Comparison of ENCODE assay signal across 16 cellular contexts in the genomic region with DNA sequence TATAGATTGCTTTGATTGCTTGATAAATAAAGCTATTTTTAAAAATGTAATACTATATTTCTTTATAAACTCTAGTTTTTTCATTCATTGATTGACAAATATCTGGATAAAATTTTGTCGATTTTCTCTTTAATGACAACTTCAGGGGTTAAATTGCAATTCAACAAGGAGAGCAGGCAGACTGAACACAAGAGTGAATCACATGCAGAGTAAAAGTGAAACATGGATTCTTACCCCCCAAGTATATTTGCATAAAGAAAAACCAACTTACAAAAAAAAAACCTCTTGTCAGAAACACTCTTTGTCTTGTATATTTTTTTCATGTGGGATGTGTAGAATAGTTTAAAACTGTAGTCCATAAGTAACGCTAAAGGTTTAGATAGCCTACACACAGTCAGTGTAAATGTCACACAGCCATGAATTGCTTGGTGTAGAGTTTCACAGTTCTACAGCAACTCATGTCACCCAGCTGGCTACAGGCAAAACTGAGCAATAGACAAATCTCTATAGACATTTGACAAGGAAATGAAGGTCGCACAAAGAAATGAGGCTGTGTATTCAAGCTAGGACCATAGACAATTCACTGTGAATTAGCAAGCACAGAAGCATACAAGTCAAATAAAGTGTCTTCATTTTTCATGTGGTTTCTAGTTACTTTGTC.
DNase-seq lines count a peak whose midpoint lies in the region; ATAC-seq, FAIRE-seq and TF ChIP-seq lines count a peak whose summit lies in the region.
"Had no signal": no experiment of that assay in that cellular context is flagged by ENCODE, and none has a peak within 500 bp of the region (broad histone marks: within the 10 kb centered on the region; RNA-seq: fewer than 3 reads in every experiment).

No MANE protein-coding gene starts in this region.

- peaks cover 8 to 20% (median 18%) of the 10 kb centered on the region in 3 donors for H3K4me1 ChIP-seq in pancreas
- peaks cover 0 to 18% of the 10 kb centered on the region in 2 donors for H3K4me1 ChIP-seq in uterus
- H3K4me1 ChIP-seq in heart left ventricle: peaks cover 0 to 23% (median 17%) of the 10 kb centered on the region in 12 donors
- H3K4me1 ChIP-seq: Peyer's patch, SJSA1 had no signal

- peak; percentile 62 for DNase-seq in NCI-H69 (lab: John Stamatoyannopoulos, UW)
- DNase-seq in pancreas: no peak
- no peak for DNase-seq in uterus
- DNase-seq in heart left ventricle: no peak
- DNase-seq in substantia nigra (lab: John Stamatoyannopoulos, UW): no peak
- DNase-seq: AML-193, DMS79 treated with DMSO at 0.1 percent for 48 hours, NCI-H1092 treated with DMSO at 0.1 percent for 48 hours, NCI-H2107, NCI-H524, Peyer's patch had no signal

- H3K4me3 ChIP-seq in pancreas (no peak overlapping the region), uterus (no peak overlapping the region), heart left ventricle (no peak overlapping the region)
- H3K4me3 ChIP-seq: Peyer's patch, SJSA1 had no signal

- H3K36me3 ChIP-seq in pancreas (no peaks in the 10 kb centered on the region), uterus (no peaks in the 10 kb centered on the region), heart left ventricle (no peaks in the 10 kb centered on the region)
- H3K36me3 ChIP-seq: Peyer's patch, SJSA1 had no signal

- TF ChIP-seq CTCF in pancreas (IDR thresholded peaks at IDR 0.05) (no peak), uterus (IDR thresholded peaks at IDR 0.05) (no peak), heart left ventricle (IDR thresholded peaks at IDR 0.05) (no peak)

- TF ChIP-seq POLR2A in uterus (IDR thresholded peaks at IDR 0.05) (no peak), heart left ventricle (IDR thresholded peaks at IDR 0.05) (no peak)

- H3K9me3 ChIP-seq in pancreas: no peaks in the 10 kb centered on the region
- no peaks in the 10 kb centered on the region for H3K9me3 ChIP-seq in uterus
- peaks cover 0 to 9% (median 0%) of the 10 kb centered on the region in 12 donors for H3K9me3 ChIP-seq in heart left ventricle
- H3K9me3 ChIP-seq: Peyer's patch, SJSA1 had no signal

- FAIRE-seq in endometrium (lab: Jason Lieb, UNC) (peak; percentile 31), pancreas (lab: Jason Lieb, UNC) (no peak)
- FAIRE-seq: H54 had no signal

- ATAC-seq in pancreas (peak in 3 of 4 donors; percentile 52 to 66 (median 52)), HG02642 (IDR thresholded peaks at IDR 0.05; ENCODE audit: poor library complexity, unreplicated experiment) (no peak), heart left ventricle (no peak)

- H3K27me3 ChIP-seq in pancreas (no peaks in the 10 kb centered on the region), uterus (no peaks in the 10 kb centered on the region), heart left ventricle (no peaks in the 10 kb centered on the region)
- H3K27me3 ChIP-seq: Peyer's patch, SJSA1 had no signal

- intact Hi-C loops in pancreas (cut with DNase I): no loop called here
- intact Hi-C loops in uterus (cut with DNase I; ENCODE audit: low total_unique reads): no loop called here
- intact Hi-C loops in heart left ventricle (cut with DNase I): loop anchor here in 1 of 10 donors (10.0 kb wide), 1 partner anchor 222 kb away; no protein-coding TSS in a partner anchor

- H3K27ac ChIP-seq in pancreas: no peak overlapping the region
- peak overlapping the region; percentile 69 to 73 for H3K27ac ChIP-seq in uterus
- H3K27ac ChIP-seq in heart left ventricle: no peak overlapping the region
- no peak overlapping the region for H3K27ac ChIP-seq in substantia nigra (ENCODE audit: low read depth, low read length, poor library complexity, severe bottlenecking)
- H3K27ac ChIP-seq: C4-2B, SJSA1 had no signal

- WGBS in pancreas, 2 donors: 68 to 69% methylated on average over 3 of the region's 3 CpGs
- WGBS in heart left ventricle, 4 donors: 70 to 85% (median 81%) methylated on average over 3 of the region's 3 CpGs

Comparison
In these comparisons a context has a peak if more than half of its experiments do, and no peak if none do; other contexts are left out.
1. ATAC-seq: peak in pancreas (3 of 4); none in HG02642 (single experiment) and heart left ventricle (0 of 4).
2. H3K27ac ChIP-seq: peak in uterus (2 of 2); none in pancreas (0 of 4), heart left ventricle (0 of 12) and substantia nigra (single experiment).